ENCODE assay signal across 8 cellular contexts in the genomic region with DNA sequence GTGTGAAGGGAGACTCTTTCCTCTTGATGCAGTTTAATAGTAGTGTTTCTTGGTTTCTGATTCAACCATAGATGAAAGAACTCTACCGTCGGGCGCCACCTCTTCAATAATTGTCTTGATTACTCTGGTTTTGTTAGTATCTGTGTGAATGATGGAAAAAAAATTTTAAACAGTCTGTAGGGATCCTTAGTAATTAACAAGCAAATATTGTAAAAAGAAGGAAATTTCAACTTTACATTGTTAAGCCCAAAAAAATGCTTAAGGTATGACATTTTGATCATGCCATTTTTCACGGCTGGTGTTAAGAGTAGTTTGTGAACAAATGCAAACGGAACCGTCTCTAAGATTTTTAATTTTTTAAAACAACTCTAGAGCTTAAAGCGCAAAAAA. TPM values are rescaled to one million over a fixed set of nuclear protein-coding genes. Genes with fewer than 3 reads are reported as not detected.
A peak's percentile ranks its signal among the peaks of the same experiment; 100 is the strongest.
DNase-seq lines count a peak whose midpoint lies in the region; ATAC-seq and TF ChIP-seq lines count a peak whose summit lies in the region.

No MANE protein-coding gene starts in this region.

- peak overlapping the region; percentile 82 for H2AFZ ChIP-seq in neural cell (ENCODE audit: low read depth, low read length)

- H3K27me3 ChIP-seq in BLaER1 treated with 17β-estradiol and CSF1 and Interleukin-3, amounts not matched to agents 10 nM and 100 nM = no peaks in the 10 kb centered on the region
- no peaks in the 10 kb centered on the region for H3K27me3 ChIP-seq in duodenal mucosa (ENCODE audit: control insufficient read depth in 1 of 2, insufficient read depth in 2 of 2, low read length in 2 of 2)
- peaks cover 4% of the 10 kb centered on the region for H3K27me3 ChIP-seq in neural cell (ENCODE audit: insufficient read depth, low read depth, low read length)

- peaks cover 0 to 19% (median 7%) of the 10 kb centered on the region in 11 experiments; a peak in 11 of 22 replicates for H3K9me3 ChIP-seq in BLaER1 treated with 17β-estradiol and CSF1 and Interleukin-3, amounts not matched to agents 10 nM and 100 nM (replicated peaks in 1 of 11)
- H3K9me3 ChIP-seq in duodenal mucosa (ENCODE audit: control insufficient read depth in 1 of 2, low read length in 2 of 2) = no peaks in the 10 kb centered on the region
- no peaks in the 10 kb centered on the region for H3K9me3 ChIP-seq in neural cell (ENCODE audit: low read length)

- DNase-seq in NAMALWA (ENCODE audit: low spot score) (peak; percentile 26), KBM-7 (no peak), HuH-7 (ENCODE audit: low spot score) (no peak)
- DNase-seq in stimulated activated CD4-positive, alpha-beta T cell treated with anti-CD3 and anti-CD28 coated beads, Interleukin-4, amount 100 ng/mL, for 4 hours = no peak

- no peak for TF ChIP-seq CTCF in neural cell (IDR thresholded peaks at IDR 0.05; ENCODE audit: poor library complexity, severe bottlenecking)

- ATAC-seq in GM19452 (IDR thresholded peaks at IDR 0.05; ENCODE audit: unreplicated experiment) = no peak

- H4K20me1 ChIP-seq in BLaER1 treated with 17β-estradiol and CSF1 and Interleukin-3, amounts not matched to agents 10 nM and 100 nM = no peaks in the 10 kb centered on the region
- no peaks in the 10 kb centered on the region for H4K20me1 ChIP-seq in neural cell (ENCODE audit: insufficient read depth)

- in situ Hi-C loops in KBM-7 (cut with MboI; ENCODE audit: low pct_unique_long_range_greater_than_20kb, low sequenced_read_pairs) = no loop called here

- peak overlapping the region; percentile 88 to 95 (median 93) for H3K27ac ChIP-seq in BLaER1 treated with 17β-estradiol and CSF1 and Interleukin-3, amounts not matched to agents 10 nM and 100 nM
- H3K27ac ChIP-seq in duodenal mucosa (ENCODE audit: low read depth, low read length) (peak overlapping the region; percentile 91), neural cell (ENCODE audit: low read length) (peak overlapping the region; percentile 72)

- H3K9me2 ChIP-seq in neural cell (ENCODE audit: insufficient read depth, low read length) = no peaks in the 10 kb centered on the region

- peak overlapping the region; percentile 67 to 92 (median 77) for H3K4me3 ChIP-seq in BLaER1 treated with 17β-estradiol and CSF1 and Interleukin-3, amounts not matched to agents 10 nM and 100 nM
- peak overlapping the region; percentile 73 to 78 for H3K4me3 ChIP-seq in duodenal mucosa (ENCODE audit: low read depth in 1 of 2, low read length in 2 of 2)
- H3K4me3 ChIP-seq in neural cell (ENCODE audit: low read length) = peak overlapping the region; percentile 78

- peaks cover 9 to 26% (median 17%) of the 10 kb centered on the region in 11 experiments for H3K36me3 ChIP-seq in BLaER1 treated with 17β-estradiol and CSF1 and Interleukin-3, amounts not matched to agents 10 nM and 100 nM
- H3K36me3 ChIP-seq in duodenal mucosa (ENCODE audit: control insufficient read depth in 1 of 2, insufficient read depth in 2 of 2, low read length in 2 of 2) = peaks cover 0 to 8% of the 10 kb centered on the region in 2 donors
- H3K36me3 ChIP-seq in neural cell (ENCODE audit: insufficient read depth, low read length) = no peaks in the 10 kb centered on the region

- peak overlapping the region; percentile 83 to 95 (median 90) for H3K9ac ChIP-seq in BLaER1 treated with 17β-estradiol and CSF1 and Interleukin-3, amounts not matched to agents 10 nM and 100 nM
- H3K9ac ChIP-seq in duodenal mucosa (ENCODE audit: low read depth in 1 of 2, low read length in 2 of 2) (peak overlapping the region in 1 of 2 donors; percentile 50), neural cell (ENCODE audit: low read length) (peak overlapping the region; percentile 76)

- no peak for TF ChIP-seq RAD21 in neural cell (conservative IDR thresholded peaks at IDR 0.05)

- no peaks in the 10 kb centered on the region for H3F3A ChIP-seq in neural cell (ENCODE audit: insufficient read depth, low read length, poor library complexity, severe bottlenecking)

- peak overlapping the region; percentile 73 to 97 (median 86) for H3K4me2 ChIP-seq in BLaER1 treated with 17β-estradiol and CSF1 and Interleukin-3, amounts not matched to agents 10 nM and 100 nM
- peak overlapping the region; percentile 99 for H3K4me2 ChIP-seq in neural cell (ENCODE audit: low read length)

- peaks cover 6% of the 10 kb centered on the region for H3K79me2 ChIP-seq in neural cell (replicated peaks; ENCODE audit: insufficient read depth, low read length)

- H3K4me1 ChIP-seq in BLaER1 treated with 17β-estradiol and CSF1 and Interleukin-3, amounts not matched to agents 10 nM and 100 nM = peaks cover 4 to 24% (median 9%) of the 10 kb centered on the region in 10 experiments; a peak in 12 of 20 replicates
- peaks cover 0 to 3% of the 10 kb centered on the region in 2 donors for H3K4me1 ChIP-seq in duodenal mucosa (ENCODE audit: control insufficient read depth in 1 of 2, insufficient read depth in 2 of 2, low read length in 2 of 2)

- no peak for TF ChIP-seq EP300 in neural cell (conservative IDR thresholded peaks at IDR 0.05; ENCODE audit: poor library complexity, severe bottlenecking)

TF ChIP-seq in neural cell, 6 proteins besides CTCF, POLR2A, EP300 and RAD21:
- TF ChIP-seq MXI1 (conservative IDR thresholded peaks at IDR 0.05; ENCODE audit: poor library complexity, severe bottlenecking) (no peak), SMC3 (conservative IDR thresholded peaks at IDR 0.05; ENCODE audit: poor library complexity) (no peak), TAF1 (IDR thresholded peaks at IDR 0.05; ENCODE audit: low read depth) (no peak), POLR2AphosphoS5 (IDR thresholded peaks at IDR 0.05) (no peak), EZH2 (IDR thresholded peaks at IDR 0.05; ENCODE audit: borderline replicate concordance, insufficient read depth, low read length, poor library complexity, severe bottlenecking) (no peak)
- TF ChIP-seq, protein P1, sequence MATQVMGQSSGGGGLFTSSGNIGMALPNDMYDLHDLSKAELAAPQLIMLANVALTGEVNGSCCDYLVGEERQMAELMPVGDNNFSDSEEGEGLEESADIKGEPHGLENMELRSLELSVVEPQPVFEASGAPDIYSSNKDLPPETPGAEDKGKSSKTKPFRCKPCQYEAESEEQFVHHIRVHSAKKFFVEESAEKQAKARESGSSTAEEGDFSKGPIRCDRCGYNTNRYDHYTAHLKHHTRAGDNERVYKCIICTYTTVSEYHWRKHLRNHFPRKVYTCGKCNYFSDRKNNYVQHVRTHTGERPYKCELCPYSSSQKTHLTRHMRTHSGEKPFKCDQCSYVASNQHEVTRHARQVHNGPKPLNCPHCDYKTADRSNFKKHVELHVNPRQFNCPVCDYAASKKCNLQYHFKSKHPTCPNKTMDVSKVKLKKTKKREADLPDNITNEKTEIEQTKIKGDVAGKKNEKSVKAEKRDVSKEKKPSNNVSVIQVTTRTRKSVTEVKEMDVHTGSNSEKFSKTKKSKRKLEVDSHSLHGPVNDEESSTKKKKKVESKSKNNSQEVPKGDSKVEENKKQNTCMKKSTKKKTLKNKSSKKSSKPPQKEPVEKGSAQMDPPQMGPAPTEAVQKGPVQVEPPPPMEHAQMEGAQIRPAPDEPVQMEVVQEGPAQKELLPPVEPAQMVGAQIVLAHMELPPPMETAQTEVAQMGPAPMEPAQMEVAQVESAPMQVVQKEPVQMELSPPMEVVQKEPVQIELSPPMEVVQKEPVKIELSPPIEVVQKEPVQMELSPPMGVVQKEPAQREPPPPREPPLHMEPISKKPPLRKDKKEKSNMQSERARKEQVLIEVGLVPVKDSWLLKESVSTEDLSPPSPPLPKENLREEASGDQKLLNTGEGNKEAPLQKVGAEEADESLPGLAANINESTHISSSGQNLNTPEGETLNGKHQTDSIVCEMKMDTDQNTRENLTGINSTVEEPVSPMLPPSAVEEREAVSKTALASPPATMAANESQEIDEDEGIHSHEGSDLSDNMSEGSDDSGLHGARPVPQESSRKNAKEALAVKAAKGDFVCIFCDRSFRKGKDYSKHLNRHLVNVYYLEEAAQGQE (IDR thresholded peaks at IDR 0.05; ENCODE audit: borderline replicate concordance) = no peak
TF ChIP-seq in neural cell: peak in this region for 0.

RNA-seq across cellular contexts. Expression of a gene that starts 4.1 kb away (rescaled TPM):
- 42.8 and 54.2 TPM in 2 replicates for polyA plus RNA-seq in neural cell
- 5.1 and 12.4 TPM in 2 replicates for polyA minus RNA-seq in neural cell

RNA-seq across cellular contexts. Expression of a gene that starts 18.6 kb away (rescaled TPM):
- polyA plus RNA-seq in neural cell = not detected in 2 replicates
- polyA minus RNA-seq in neural cell = not detected in 2 replicates

RNA-seq across cellular contexts. Expression of a gene that starts 36.0 kb away (rescaled TPM):
- polyA plus RNA-seq in neural cell = not detected in 2 replicates
- not detected in 2 replicates for polyA minus RNA-seq in neural cell

RNA-seq across cellular contexts. Expression of a gene that starts 46.3 kb away (rescaled TPM):
- polyA plus RNA-seq in neural cell = not detected in 2 replicates
- polyA minus RNA-seq in neural cell = not detected in 2 replicates

RNA-seq across cellular contexts. Expression of a gene that starts 48.7 kb away (rescaled TPM):
- not detected in 2 replicates for polyA plus RNA-seq in neural cell
- not detected in 2 replicates for polyA minus RNA-seq in neural cell
